In genomic region chr15:32535150-32535898, GRCh38 we compare ENCODE assay signal across 8 cellular contexts. TPM values are rescaled to one million over a fixed set of nuclear protein-coding genes. Genes with fewer than 3 reads are reported as not detected.
DNase-seq lines count a peak whose midpoint lies in the region; ATAC-seq and TF ChIP-seq lines count a peak whose summit lies in the region.
"Not testable (repeated sequence)": the region's sequence is repeated elsewhere in the genome, so short reads cannot be mapped to it uniquely, and the experiment has no call there.

No MANE protein-coding gene starts in this region.

- not testable (repeated sequence) for H3K36me3 Mint-ChIP-seq in CD8-positive, alpha-beta T cell; activated naive CD8-positive, alpha-beta T cell treated with anti-CD3 and anti-CD28 coated beads, Interleukin-2, amount 50 U/mL, for 24 hours (ENCODE audit: low read depth); stimulated activated naive B cell treated with anti-CD40 and anti-IgM and Interleukin-4, amounts not matched to agents 10 μg/mL and 1 μg/mL and 100 μg/mL, for 72 hours

- intact Hi-C loops in CD8-positive, alpha-beta T cell (cut with DNase I, micrococcal nuclease): not testable (repeated sequence)

- not testable (repeated sequence) for H3K36me3 ChIP-seq in CD8-positive, alpha-beta T cell (ENCODE audit: insufficient read depth, low read length)

- not testable (repeated sequence) for DNase-seq in CD8-positive, alpha-beta T cell; activated naive CD8-positive, alpha-beta T cell treated with anti-CD3 and anti-CD28 coated beads, Interleukin-2, amount 50 U/mL, for 24 hours; stimulated activated naive B cell treated with anti-CD40 and anti-IgM and Interleukin-4, amounts not matched to agents 10 μg/mL and 1 μg/mL and 100 μg/mL, for 72 hours

- H3K4me3 Mint-ChIP-seq in CD8-positive, alpha-beta T cell; activated naive CD8-positive, alpha-beta T cell treated with anti-CD3 and anti-CD28 coated beads, Interleukin-2, amount 50 U/mL, for 24 hours; stimulated activated naive B cell treated with anti-CD40 and anti-IgM and Interleukin-4, amounts not matched to agents 10 μg/mL and 1 μg/mL and 100 μg/mL, for 72 hours: not testable (repeated sequence)

- not testable (repeated sequence) for H3K27ac ChIP-seq in CD8-positive, alpha-beta T cell (ENCODE audit: low read depth, low read length)

- not testable (repeated sequence) for H3K9me3 ChIP-seq in CD8-positive, alpha-beta T cell (ENCODE audit: low read length)

- H3K27ac Mint-ChIP-seq in CD8-positive, alpha-beta T cell; activated naive CD8-positive, alpha-beta T cell treated with anti-CD3 and anti-CD28 coated beads, Interleukin-2, amount 50 U/mL, for 24 hours; stimulated activated naive B cell treated with anti-CD40 and anti-IgM and Interleukin-4, amounts not matched to agents 10 μg/mL and 1 μg/mL and 100 μg/mL, for 72 hours: not testable (repeated sequence)

- CTCF ChIA-PET in CD8-positive, alpha-beta T cell (lab: Charles Lee): not testable (repeated sequence)

- not testable (repeated sequence) for H3K27me3 ChIP-seq in CD8-positive, alpha-beta T cell (ENCODE audit: insufficient read depth, low read length)

- POLR2A ChIA-PET in CD8-positive, alpha-beta T cell (lab: Charles Lee): not testable (repeated sequence)

- H3K4me3 ChIP-seq in CD8-positive, alpha-beta T cell (ENCODE audit: low read depth, low read length): not testable (repeated sequence)

- H3K4me1 ChIP-seq in CD8-positive, alpha-beta T cell (ENCODE audit: insufficient read depth, low read length): not testable (repeated sequence)

- not testable (repeated sequence) for H3K4me1 Mint-ChIP-seq in CD8-positive, alpha-beta T cell (ENCODE audit: low read depth); activated naive CD8-positive, alpha-beta T cell treated with anti-CD3 and anti-CD28 coated beads, Interleukin-2, amount 50 U/mL, for 24 hours; stimulated activated naive B cell treated with anti-CD40 and anti-IgM and Interleukin-4, amounts not matched to agents 10 μg/mL and 1 μg/mL and 100 μg/mL, for 72 hours

- not testable (repeated sequence) for H3K9me3 Mint-ChIP-seq in CD8-positive, alpha-beta T cell; activated naive CD8-positive, alpha-beta T cell treated with anti-CD3 and anti-CD28 coated beads, Interleukin-2, amount 50 U/mL, for 24 hours; stimulated activated naive B cell treated with anti-CD40 and anti-IgM and Interleukin-4, amounts not matched to agents 10 μg/mL and 1 μg/mL and 100 μg/mL, for 72 hours

- not testable (repeated sequence) for TF ChIP-seq CTCF in CD8-positive, alpha-beta T cell (IDR thresholded peaks at IDR 0.05)

- ATAC-seq in CD8-positive, alpha-beta T cell: peak; percentile 11
- ATAC-seq in GM18867 (IDR thresholded peaks at IDR 0.05; ENCODE audit: unreplicated experiment): peak; percentile 32
- ATAC-seq in GM21576 (IDR thresholded peaks at IDR 0.05; ENCODE audit: unreplicated experiment): peak; percentile 36
- ATAC-seq in HG02852 (IDR thresholded peaks at IDR 0.05; ENCODE audit: unreplicated experiment): peak; percentile 57
- ATAC-seq in HG03354 (IDR thresholded peaks at IDR 0.05; ENCODE audit: poor library complexity, severe bottlenecking, unreplicated experiment): peak; percentile 36
- ATAC-seq in activated CD4-positive, CD25-positive, alpha-beta regulatory T cell treated with anti-CD3 and anti-CD28 coated beads, Interleukin-2, amount 50 U/mL, for 24 hours: peak; percentile 34 to 52
- ATAC-seq in activated naive CD8-positive, alpha-beta T cell treated with anti-CD3 and anti-CD28 coated beads, Interleukin-2, amount 50 U/mL, for 24 hours: peak; percentile 44
- ATAC-seq in stimulated activated naive B cell treated with anti-CD40 and anti-IgM and Interleukin-4, amounts not matched to agents 10 μg/mL and 1 μg/mL and 100 μg/mL, for 72 hours (replicated peaks): peak; percentile 53 to 55

- not testable (repeated sequence) for H3K27me3 Mint-ChIP-seq in CD8-positive, alpha-beta T cell (ENCODE audit: low read depth); activated naive CD8-positive, alpha-beta T cell treated with anti-CD3 and anti-CD28 coated beads, Interleukin-2, amount 50 U/mL, for 24 hours; stimulated activated naive B cell treated with anti-CD40 and anti-IgM and Interleukin-4, amounts not matched to agents 10 μg/mL and 1 μg/mL and 100 μg/mL, for 72 hours

RNA-seq across cellular contexts. Expression of gene GOLGA8N, which starts 57.9 kb away (rescaled TPM):
- total RNA-seq in CD8-positive, alpha-beta T cell: 1 to 10 TPM; 4.0 to 6.5 TPM
